In genomic region chr14:95095991-95096390, GRCh38 we compare ENCODE assay signal across 25 cellular contexts.
DNase-seq lines count a peak whose midpoint lies in the region; ATAC-seq and TF ChIP-seq lines count a peak whose summit lies in the region.
"Had no signal": no experiment of that assay in that cellular context is flagged by ENCODE, and none has a peak within 500 bp of the region (broad histone marks: within the 10 kb centered on the region; RNA-seq: fewer than 3 reads in every experiment).

No MANE protein-coding gene starts in this region.

- H3K36me3 Mint-ChIP-seq in endodermal cell (ENCODE audit: low read depth), result peaks cover 39% of the 10 kb centered on the region

- WGBS in endodermal cell (ENCODE audit: insufficient coverage in 1 of 2, insufficient read length in 1 of 2), 2 experiments, result 59 to 88% methylated on average over 8 of the region's 8 CpGs

- H3K9me3 Mint-ChIP-seq in endodermal cell, result no peaks in the 10 kb centered on the region
- H3K9me3 Mint-ChIP-seq: activated naive CD4-positive, alpha-beta T cell treated with anti-CD3 and anti-CD28 coated beads, Interleukin-2, amount 50 U/mL, for 72 hours; activated T-helper 17 cell treated with anti-CD3 and anti-CD28 coated beads, Interleukin-2, amount 50 U/mL, for 72 hours; CD14-positive monocyte; effector memory CD8-positive, alpha-beta T cell; stimulated activated memory B cell treated with anti-CD40 and anti-IgM and Interleukin-4, amounts not matched to agents 10 μg/mL and 1 μg/mL and 100 μg/mL, for 72 hours had no signal

- H3K4me3 ChIP-seq in endodermal cell (ENCODE audit: low read length), result no peak overlapping the region
- peak overlapping the region; percentile 6 for H3K4me3 ChIP-seq in neuron (ENCODE audit: low read length)
- no peak overlapping the region for H3K4me3 ChIP-seq in gastrocnemius medialis
- H3K4me3 ChIP-seq: ascending aorta, esophagus muscularis mucosa, HAP-1, testis, vagina had no signal

- intact Hi-C loops in gastrocnemius medialis (cut with DNase I; ENCODE audit: low total_unique reads), result no loop called here

- peak overlapping the region; percentile 58 for H3K27ac ChIP-seq in endodermal cell (ENCODE audit: low read depth, low read length)
- H3K27ac ChIP-seq in gastrocnemius medialis, result no peak overlapping the region
- H3K27ac ChIP-seq: ascending aorta, testis, vagina had no signal

- H2AFZ ChIP-seq in neuron (ENCODE audit: low read depth, low read length), result no peak overlapping the region

- no peak for TF ChIP-seq POLR2A in gastrocnemius medialis (IDR thresholded peaks at IDR 0.05)

- H3K9me3 ChIP-seq in endodermal cell (ENCODE audit: control insufficient read depth, low read length) (no peaks in the 10 kb centered on the region), neuron (ENCODE audit: low read length) (no peaks in the 10 kb centered on the region), gastrocnemius medialis (no peaks in the 10 kb centered on the region)
- H3K9me3 ChIP-seq: ascending aorta, esophagus muscularis mucosa, HAP-1, testis, vagina had no signal

- TF ChIP-seq CTCF in endodermal cell (conservative IDR thresholded peaks at IDR 0.05) (no peak), gastrocnemius medialis (IDR thresholded peaks at IDR 0.05 in 4 of 5, conservative IDR thresholded peaks at IDR 0.05 in 1 of 5) (no peak)

- ATAC-seq in gastrocnemius medialis, result no peak
- ATAC-seq: activated naive CD4-positive, alpha-beta T cell treated with anti-CD3 and anti-CD28 coated beads, Interleukin-2, amount 50 U/mL, for 72 hours; activated T-helper 17 cell treated with anti-CD3 and anti-CD28 coated beads, Interleukin-2, amount 50 U/mL, for 72 hours; effector memory CD8-positive, alpha-beta T cell; stimulated activated memory B cell treated with anti-CD40 and anti-IgM and Interleukin-4, amounts not matched to agents 10 μg/mL and 1 μg/mL and 100 μg/mL, for 72 hours had no signal

- H3K36me3 ChIP-seq in endodermal cell (ENCODE audit: control insufficient read depth, insufficient read depth, low read length) (peaks cover 65% of the 10 kb centered on the region), neuron (ENCODE audit: insufficient read depth, low read length) (peaks cover 45% of the 10 kb centered on the region), gastrocnemius medialis (peaks cover 0 to 37% of the 10 kb centered on the region in 2 donors)

- no peak overlapping the region for H3K4me3 Mint-ChIP-seq in endodermal cell
- H3K4me3 Mint-ChIP-seq: activated T-helper 17 cell treated with anti-CD3 and anti-CD28 coated beads, Interleukin-2, amount 50 U/mL, for 72 hours; CD14-positive monocyte; effector memory CD8-positive, alpha-beta T cell; stimulated activated memory B cell treated with anti-CD40 and anti-IgM and Interleukin-4, amounts not matched to agents 10 μg/mL and 1 μg/mL and 100 μg/mL, for 72 hours had no signal

- no peaks in the 10 kb centered on the region for H3K27me3 ChIP-seq in endodermal cell (ENCODE audit: control insufficient read depth, insufficient read depth, low read length, poor library complexity, severe bottlenecking)
- no peaks in the 10 kb centered on the region for H3K27me3 ChIP-seq in neuron (ENCODE audit: insufficient read depth, low read length)
- no peaks in the 10 kb centered on the region for H3K27me3 ChIP-seq in gastrocnemius medialis
- H3K27me3 ChIP-seq: ascending aorta, esophagus muscularis mucosa, testis, vagina had no signal

- no peak overlapping the region for H3K9ac ChIP-seq in endodermal cell (ENCODE audit: extremely low read depth, low read length, poor library complexity, severe bottlenecking)

- DNase-seq in ELF-1 (ENCODE audit: low read depth, low spot score) (peak; percentile 21), SK-N-DZ (ENCODE audit: low spot score) (peak; percentile 68), endodermal cell (no peak), GM19240 (ENCODE audit: insufficient read length, low spot score) (no peak), gastrocnemius medialis (no peak), dermis blood vessel endothelial cell (no peak)
- DNase-seq: activated CD8-positive, alpha-beta memory T cell treated with anti-CD3 and anti-CD28 coated beads, Interleukin-2, amount 50 U/mL, for 4 hours; effector memory CD8-positive, alpha-beta T cell; Karpas-422; MV-4-11; NCI-H187 treated with DMSO at 0.1 percent for 48 hours; NCI-H226; RPMI8226; stimulated activated CD4-positive, alpha-beta T cell treated with anti-CD3 and anti-CD28 coated beads, Interleukin-4, amount 100 ng/mL, for 1 hour; T-helper 9 cell; testis had no signal

- H3K4me1 ChIP-seq in endodermal cell (ENCODE audit: control insufficient read depth, insufficient read depth, low read length), result no peaks in the 10 kb centered on the region
- H3K4me1 ChIP-seq in neuron (ENCODE audit: insufficient read depth, low read length), result peaks cover 30% of the 10 kb centered on the region
- H3K4me1 ChIP-seq in gastrocnemius medialis, result peaks cover 0 to 16% of the 10 kb centered on the region in 2 donors

- in situ Hi-C loops in gastrocnemius medialis (cut with MboI; ENCODE audit: low sequenced_read_pairs in 4 of 4), result loop anchor here in 1 of 4 donors (25.0 kb wide), 1 partner anchor 409 kb away; no protein-coding TSS in a partner anchor

- H3K4me1 Mint-ChIP-seq in endodermal cell, result no peaks in the 10 kb centered on the region

- H3K27ac Mint-ChIP-seq in endodermal cell, result no peak overlapping the region
- H3K27ac Mint-ChIP-seq: activated T-helper 17 cell treated with anti-CD3 and anti-CD28 coated beads, Interleukin-2, amount 50 U/mL, for 72 hours; stimulated activated memory B cell treated with anti-CD40 and anti-IgM and Interleukin-4, amounts not matched to agents 10 μg/mL and 1 μg/mL and 100 μg/mL, for 72 hours had no signal

- no peaks in the 10 kb centered on the region for H3K27me3 Mint-ChIP-seq in endodermal cell (ENCODE audit: insufficient read depth)
- H3K27me3 Mint-ChIP-seq: activated T-helper 17 cell treated with anti-CD3 and anti-CD28 coated beads, Interleukin-2, amount 50 U/mL, for 72 hours; effector memory CD8-positive, alpha-beta T cell; stimulated activated memory B cell treated with anti-CD40 and anti-IgM and Interleukin-4, amounts not matched to agents 10 μg/mL and 1 μg/mL and 100 μg/mL, for 72 hours had no signal

Comparison
In these comparisons a context has a peak if more than half of its experiments do, and no peak if none do; other contexts are left out.
1. DNase-seq: peak in ELF-1 (single experiment) and SK-N-DZ (single experiment); none in endodermal cell (single experiment), GM19240 (single experiment), gastrocnemius medialis (0 of 2) and dermis blood vessel endothelial cell (single experiment).